8 cellular contexts compared by ENCODE assay signal in the genomic region with DNA sequence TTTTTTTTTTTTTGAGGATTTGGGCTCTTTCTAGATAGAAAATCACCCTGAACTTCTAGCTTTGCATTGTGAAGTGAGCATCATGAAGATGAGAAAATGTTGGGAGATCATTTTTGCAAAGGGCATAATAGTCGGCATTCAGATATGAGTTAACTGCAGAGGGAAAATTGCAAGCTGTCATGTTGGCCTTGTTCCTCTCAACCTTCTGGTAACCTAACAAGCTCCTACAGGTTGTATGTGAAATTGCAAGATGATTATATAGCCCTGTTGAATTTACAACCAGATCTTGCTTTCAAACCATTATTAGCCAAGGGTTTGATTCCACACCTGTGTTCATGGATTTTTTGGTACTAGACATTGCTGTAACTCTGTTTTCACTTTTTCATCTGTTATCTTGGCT. TPM values are rescaled to one million over a fixed set of nuclear protein-coding genes. Genes with fewer than 3 reads are reported as not detected.
A peak's percentile ranks its signal among the peaks of the same experiment; 100 is the strongest.
DNase-seq lines count a peak whose midpoint lies in the region; ATAC-seq, FAIRE-seq and TF ChIP-seq lines count a peak whose summit lies in the region.

No MANE protein-coding gene starts in this region.

- H3K36me3 ChIP-seq in pancreas: peaks cover 0 to 8% (median 4%) of the 10 kb centered on the region in 3 donors

- DNase-seq in AG09309 (ENCODE audit: low read depth): no peak
- DNase-seq in GM12865 (ENCODE audit: low read depth): peak; percentile 69
- DNase-seq in OCI-M1 (lab: John Stamatoyannopoulos, UW): peak; percentile 64
- peak; percentile 70 for DNase-seq in choroid plexus epithelial cell (ENCODE audit: low read depth)
- DNase-seq in pancreas: peak in 3 of 6 donors; percentile 54 to 67 (median 54)
- DNase-seq in A172 (ENCODE audit: low spot score): no peak
- DNase-seq in stimulated activated CD4-positive, alpha-beta T cell treated with anti-CD3 and anti-CD28 coated beads, Interleukin-1b, Interleukin-23, amount 100 ng/mL, for 48 hours: no peak

- H3K27ac ChIP-seq in pancreas: peak overlapping the region in 1 of 4 donors; percentile 88

- H3K9me3 ChIP-seq in pancreas: no peaks in the 10 kb centered on the region

- no peak for FAIRE-seq in pancreas (lab: Jason Lieb, UNC)

- no peak overlapping the region for H3K4me3 ChIP-seq in AG09309 (ENCODE audit: control insufficient read depth, low read depth, low read length)
- peak overlapping the region; percentile 74 for H3K4me3 ChIP-seq in GM12865 (ENCODE audit: low read depth, low read length)
- no peak overlapping the region for H3K4me3 ChIP-seq in choroid plexus epithelial cell (ENCODE audit: low read depth, low read length)
- peak overlapping the region in 2 of 4 donors; percentile 95 to 98 for H3K4me3 ChIP-seq in pancreas

- TF ChIP-seq CTCF in AG09309 (IDR thresholded peaks at IDR 0.05; ENCODE audit: control insufficient read depth, insufficient read depth, low read depth, low read length, missing control alignments) (peak; percentile 38), GM12865 (IDR thresholded peaks at IDR 0.05; ENCODE audit: insufficient read depth, low read depth, low read length, missing control alignments) (peak; percentile 51), choroid plexus epithelial cell (conservative IDR thresholded peaks at IDR 0.05; ENCODE audit: low read depth, low read length) (peak; percentile 57), pancreas (IDR thresholded peaks at IDR 0.05) (peak; percentile 13 to 42 (median 20))

- H3K27me3 ChIP-seq in pancreas: no peaks in the 10 kb centered on the region

- WGBS in pancreas, 2 donors: 19 to 26% methylated on average over 1 of the region's 1 CpG

- intact Hi-C loops in pancreas (cut with DNase I): loop anchor here in 1 of 3 donors (10.0 kb wide), 1 partner anchor 51 kb away; the partner anchor contains the start of gene RPL11

- ATAC-seq in pancreas (peak; percentile 46 to 77 (median 66)), HG03342 (IDR thresholded peaks at IDR 0.05; ENCODE audit: unreplicated experiment) (no peak)

- H3K4me1 ChIP-seq in pancreas: peaks cover 4 to 29% (median 8%) of the 10 kb centered on the region in 3 donors

RNA-seq across cellular contexts. Expression of gene ELOA, which starts 2.2 kb away (rescaled TPM):
- total RNA-seq in pancreas: 10 to 100 TPM; 23.5 to 33.9 (median 27.0) TPM
- polyA plus RNA-seq in pancreas: 10 to 100 TPM; 10.6 to 13.8 TPM
- 28.1 and 29.4 TPM in 2 replicates for total RNA-seq in A172 (2014; rRNA removed; shearing (Covaris generic))

RNA-seq across cellular contexts. Expression of gene PITHD1, which starts 32.7 kb away (rescaled TPM):
- 10 to 100 TPM; 17.3 to 20.6 (median 18.9) TPM for total RNA-seq in pancreas
- polyA plus RNA-seq in pancreas: 10 to 100 TPM; 20.6 to 36.8 TPM
- 47.9 and 73.3 TPM in 2 replicates for total RNA-seq in A172 (2014; rRNA removed; shearing (Covaris generic))

RNA-seq across cellular contexts. Expression of gene LYPLA2, which starts 45.4 kb away (rescaled TPM):
- 10 to 100 TPM; 13.6 to 31.3 (median 21.6) TPM for total RNA-seq in pancreas
- polyA plus RNA-seq in pancreas: 10 to 100 TPM; 37.0 to 45.4 TPM
- total RNA-seq in A172 (2014; rRNA removed; shearing (Covaris generic)): 59.0 and 68.0 TPM in 2 replicates

RNA-seq across cellular contexts. Expression of gene RPL11, which starts 53.9 kb away (rescaled TPM):
- 100 to 1,000 TPM; 511 to 819 (median 681) TPM for total RNA-seq in pancreas
- 1,000 to 10,000 TPM; 1,351 to 1,484 TPM for polyA plus RNA-seq in pancreas
- 609 and 964 TPM in 2 replicates for total RNA-seq in A172 (2014; rRNA removed; shearing (Covaris generic))

RNA-seq across cellular contexts. Expression of gene GALE, which starts 55.0 kb away (rescaled TPM):
- total RNA-seq in pancreas: 10 to 100 TPM in 5 of 6 donors, 1 to 10 TPM in 1; 5.6 to 15.2 (median 11.4) TPM
- polyA plus RNA-seq in pancreas: 10 to 100 TPM; 20.1 to 34.6 TPM
- total RNA-seq in A172 (2014; rRNA removed; shearing (Covaris generic)): 109 and 110 TPM in 2 replicates

Comparison
In these comparisons a context has a peak if more than half of its experiments do, and no peak if none do; other contexts are left out.
1. DNase-seq: peak in GM12865 (single experiment), OCI-M1 (single experiment) and choroid plexus epithelial cell (single experiment); none in AG09309 (single experiment), A172 (single experiment) and stimulated activated CD4-positive, alpha-beta T cell treated with anti-CD3 and anti-CD28 coated beads, Interleukin-1b, Interleukin-23, amount 100 ng/mL, for 48 hours (single experiment).
2. Peak in every context shown above with its lines, with median percentiles within 50 percentile points of each other: CTCF ChIP-seq.